ENCODE assay signal across 20 cellular contexts in the genomic region with DNA sequence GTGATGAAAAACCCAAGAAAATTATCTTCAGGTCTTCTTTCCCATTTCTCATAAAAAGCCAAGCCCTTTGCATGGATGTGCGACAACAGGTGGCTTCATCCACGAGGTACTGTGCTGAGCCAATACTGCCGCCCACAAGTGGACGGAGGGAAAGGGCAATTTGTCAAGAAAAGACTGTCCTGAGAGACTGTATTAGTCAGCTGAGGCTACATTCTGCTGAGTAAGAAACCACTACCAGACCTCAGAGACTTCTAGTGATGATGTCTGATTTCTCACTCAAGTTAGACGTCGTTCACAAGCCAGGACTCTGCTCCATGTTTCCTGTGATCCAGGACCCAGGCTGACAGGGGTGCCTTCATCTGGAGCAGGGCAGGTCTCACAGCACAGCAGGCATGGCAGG.
A peak's percentile ranks its signal among the peaks of the same experiment; 100 is the strongest.
DNase-seq lines count a peak whose midpoint lies in the region; TF ChIP-seq lines count a peak whose summit lies in the region.
"Had no signal": no experiment of that assay in that cellular context is flagged by ENCODE, and none has a peak within 500 bp of the region (broad histone marks: within the 10 kb centered on the region; RNA-seq: fewer than 3 reads in every experiment).

No MANE protein-coding gene starts in this region.

- 79% methylated on average over 6 of the region's 6 CpGs for WGBS in SK-N-SH (ENCODE audit: low lambda C conversion rate)

- H3K9me3 ChIP-seq in SK-N-SH: no peaks in the 10 kb centered on the region
- H3K9me3 ChIP-seq: BLaER1, HAP-1, MG63 had no signal

- TF ChIP-seq CTCF in fibroblast of mammary gland (conservative IDR thresholded peaks at IDR 0.05; ENCODE audit: control insufficient read depth, insufficient read depth, low read depth, low read length) (no peak), SK-N-SH (IDR thresholded peaks at IDR 0.05) (no peak)

- no peaks in the 10 kb centered on the region for H4K20me1 ChIP-seq in SK-N-SH (ENCODE audit: insufficient read depth)
- H4K20me1 ChIP-seq: BLaER1 had no signal

- DNase-seq in activated CD8-positive, alpha-beta memory T cell treated with anti-CD3 and anti-CD28 coated beads for 24 hours: peak; percentile 35
- DNase-seq in activated CD8-positive, alpha-beta memory T cell treated with anti-CD3 and anti-CD28 coated beads, Interleukin-2, amount 50 U/mL, for 4 hours: no peak
- peak; percentile 38 for DNase-seq in LHCN-M2 (ENCODE audit: low read depth)
- peak; percentile 40 for DNase-seq in fibroblast of mammary gland (ENCODE audit: low read depth)
- DNase-seq in superior temporal gyrus (ENCODE audit: extremely low spot score): peak; percentile 15
- DNase-seq in HK-2 (ENCODE audit: unreplicated experiment): no peak
- no peak for DNase-seq in SK-N-SH
- DNase-seq in stimulated activated CD4-positive, alpha-beta T cell treated with anti-CD3 and anti-CD28 coated beads, Interleukin-15, amount 100 ng/mL, for 24 hours: no peak
- DNase-seq: 8988T; CD8-positive, alpha-beta memory T cell; GF-D8; MG63; NCI-H1092 treated with DMSO at 0.1 percent for 48 hours; NCI-H187 treated with DMSO at 0.1 percent for 48 hours; NCI-H2171; NCI-H446 treated with DMSO at 0.1 percent for 48 hours; NCI-H774 had no signal

- POLR2A ChIA-PET in SK-N-SH (lab: Yijun Ruan, JAX): no interaction called here

- no peak for TF ChIP-seq RAD21 in SK-N-SH (IDR thresholded peaks at IDR 0.05; ENCODE audit: low read length)

- H2AFZ ChIP-seq in SK-N-SH (ENCODE audit: low read depth): no peak overlapping the region

- H3K9ac ChIP-seq in SK-N-SH: no peak overlapping the region
- H3K9ac ChIP-seq: BLaER1, KMS-11 had no signal

- CTCF ChIA-PET in SK-N-SH (lab: Yijun Ruan, JAX): interaction anchor here (1.2 to 1.7 kb wide), 3 partner anchors 14 to 372 kb away, joined by 3 to 5 read pairs (median 5); no protein-coding TSS in a partner anchor

- no peak overlapping the region for H3K27ac ChIP-seq in SK-N-SH (ENCODE audit: low read depth in 2 of 2, low read length in 1 of 2)
- H3K27ac ChIP-seq: BLaER1, KMS-11 had no signal

- H3K36me3 ChIP-seq in SK-N-SH (replicated peaks in 1 of 2; ENCODE audit: control insufficient read depth in 1 of 2, insufficient read depth in 2 of 2, low read length in 1 of 2): peaks cover 0 to 9% of the 10 kb centered on the region in 2 experiments
- H3K36me3 ChIP-seq: HAP-1, MG63 had no signal

- no peaks in the 10 kb centered on the region for H3K79me2 ChIP-seq in SK-N-SH (ENCODE audit: insufficient read depth)

- no peaks in the 10 kb centered on the region for H3K9me2 ChIP-seq in SK-N-SH

- no peaks in the 10 kb centered on the region for H3F3A ChIP-seq in SK-N-SH (replicated peaks; ENCODE audit: insufficient read depth)

- TF ChIP-seq EP300 in SK-N-SH (IDR thresholded peaks at IDR 0.05; ENCODE audit: borderline replicate concordance in 1 of 2, low read depth in 1 of 2, low read length in 1 of 2): no peak

- no peaks in the 10 kb centered on the region for H3K27me3 ChIP-seq in SK-N-SH (ENCODE audit: insufficient read depth)
- H3K27me3 ChIP-seq: BLaER1, MG63 had no signal

- H3K4me3 ChIP-seq in fibroblast of mammary gland (ENCODE audit: control insufficient read depth, low read depth, low read length) (no peak overlapping the region), SK-N-SH (ENCODE audit: low read depth in 2 of 2, low read length in 1 of 2) (no peak overlapping the region)
- H3K4me3 ChIP-seq: BLaER1, HAP-1, MG63 had no signal

- no peak overlapping the region for H3K4me2 ChIP-seq in SK-N-SH
- H3K4me2 ChIP-seq: BLaER1, KMS-11 had no signal

- H3K4me1 ChIP-seq in SK-N-SH (ENCODE audit: control insufficient read depth in 1 of 2, insufficient read depth in 2 of 2, low read depth in 1 of 2, low read length in 1 of 2): peaks cover 0 to 2% of the 10 kb centered on the region in 2 experiments; a peak in 1 of 4 replicates
- H3K4me1 ChIP-seq: HAP-1 had no signal

TF ChIP-seq in SK-N-SH, 30 proteins besides CTCF, POLR2A, EP300 and RAD21:
- TF ChIP-seq SMC3 (IDR thresholded peaks at IDR 0.05; ENCODE audit: low read depth, low read length) (no peak), CHD2 (IDR thresholded peaks at IDR 0.05; ENCODE audit: low read length, partially characterized antibody) (no peak), SIN3A (IDR thresholded peaks at IDR 0.05; ENCODE audit: borderline replicate concordance, low read depth, low read length) (no peak), JUND (IDR thresholded peaks at IDR 0.05) (no peak), FOXM1 (IDR thresholded peaks at IDR 0.05; ENCODE audit: low read depth) (no peak), RCOR1 (IDR thresholded peaks at IDR 0.05; ENCODE audit: low read length) (no peak), TAF1 (IDR thresholded peaks at IDR 0.05; ENCODE audit: borderline replicate concordance, low read depth, low read length) (no peak), POLR2AphosphoS5 (IDR thresholded peaks at IDR 0.05; ENCODE audit: low read depth, low read length) (no peak), FOXJ3 (CRISPR knock-in tag; IDR thresholded peaks at IDR 0.05) (no peak), EZH2phosphoT487 (IDR thresholded peaks at IDR 0.05; ENCODE audit: borderline replicate concordance, low read depth) (no peak)
- TF ChIP-seq, protein P1, sequence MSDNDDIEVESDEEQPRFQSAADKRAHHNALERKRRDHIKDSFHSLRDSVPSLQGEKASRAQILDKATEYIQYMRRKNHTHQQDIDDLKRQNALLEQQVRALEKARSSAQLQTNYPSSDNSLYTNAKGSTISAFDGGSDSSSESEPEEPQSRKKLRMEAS (IDR thresholded peaks at IDR 0.05; ENCODE audit: low read depth): no peak
- TF ChIP-seq, protein P2, sequence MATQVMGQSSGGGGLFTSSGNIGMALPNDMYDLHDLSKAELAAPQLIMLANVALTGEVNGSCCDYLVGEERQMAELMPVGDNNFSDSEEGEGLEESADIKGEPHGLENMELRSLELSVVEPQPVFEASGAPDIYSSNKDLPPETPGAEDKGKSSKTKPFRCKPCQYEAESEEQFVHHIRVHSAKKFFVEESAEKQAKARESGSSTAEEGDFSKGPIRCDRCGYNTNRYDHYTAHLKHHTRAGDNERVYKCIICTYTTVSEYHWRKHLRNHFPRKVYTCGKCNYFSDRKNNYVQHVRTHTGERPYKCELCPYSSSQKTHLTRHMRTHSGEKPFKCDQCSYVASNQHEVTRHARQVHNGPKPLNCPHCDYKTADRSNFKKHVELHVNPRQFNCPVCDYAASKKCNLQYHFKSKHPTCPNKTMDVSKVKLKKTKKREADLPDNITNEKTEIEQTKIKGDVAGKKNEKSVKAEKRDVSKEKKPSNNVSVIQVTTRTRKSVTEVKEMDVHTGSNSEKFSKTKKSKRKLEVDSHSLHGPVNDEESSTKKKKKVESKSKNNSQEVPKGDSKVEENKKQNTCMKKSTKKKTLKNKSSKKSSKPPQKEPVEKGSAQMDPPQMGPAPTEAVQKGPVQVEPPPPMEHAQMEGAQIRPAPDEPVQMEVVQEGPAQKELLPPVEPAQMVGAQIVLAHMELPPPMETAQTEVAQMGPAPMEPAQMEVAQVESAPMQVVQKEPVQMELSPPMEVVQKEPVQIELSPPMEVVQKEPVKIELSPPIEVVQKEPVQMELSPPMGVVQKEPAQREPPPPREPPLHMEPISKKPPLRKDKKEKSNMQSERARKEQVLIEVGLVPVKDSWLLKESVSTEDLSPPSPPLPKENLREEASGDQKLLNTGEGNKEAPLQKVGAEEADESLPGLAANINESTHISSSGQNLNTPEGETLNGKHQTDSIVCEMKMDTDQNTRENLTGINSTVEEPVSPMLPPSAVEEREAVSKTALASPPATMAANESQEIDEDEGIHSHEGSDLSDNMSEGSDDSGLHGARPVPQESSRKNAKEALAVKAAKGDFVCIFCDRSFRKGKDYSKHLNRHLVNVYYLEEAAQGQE (IDR thresholded peaks at IDR 0.05; ENCODE audit: low read depth, low read length): no peak
- TF ChIP-seq, protein P3, sequence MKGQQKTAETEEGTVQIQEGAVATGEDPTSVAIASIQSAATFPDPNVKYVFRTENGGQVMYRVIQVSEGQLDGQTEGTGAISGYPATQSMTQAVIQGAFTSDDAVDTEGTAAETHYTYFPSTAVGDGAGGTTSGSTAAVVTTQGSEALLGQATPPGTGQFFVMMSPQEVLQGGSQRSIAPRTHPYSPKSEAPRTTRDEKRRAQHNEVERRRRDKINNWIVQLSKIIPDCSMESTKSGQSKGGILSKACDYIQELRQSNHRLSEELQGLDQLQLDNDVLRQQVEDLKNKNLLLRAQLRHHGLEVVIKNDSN (IDR thresholded peaks at IDR 0.05; ENCODE audit: borderline replicate concordance, low read depth): no peak
- TF ChIP-seq, protein P4, sequence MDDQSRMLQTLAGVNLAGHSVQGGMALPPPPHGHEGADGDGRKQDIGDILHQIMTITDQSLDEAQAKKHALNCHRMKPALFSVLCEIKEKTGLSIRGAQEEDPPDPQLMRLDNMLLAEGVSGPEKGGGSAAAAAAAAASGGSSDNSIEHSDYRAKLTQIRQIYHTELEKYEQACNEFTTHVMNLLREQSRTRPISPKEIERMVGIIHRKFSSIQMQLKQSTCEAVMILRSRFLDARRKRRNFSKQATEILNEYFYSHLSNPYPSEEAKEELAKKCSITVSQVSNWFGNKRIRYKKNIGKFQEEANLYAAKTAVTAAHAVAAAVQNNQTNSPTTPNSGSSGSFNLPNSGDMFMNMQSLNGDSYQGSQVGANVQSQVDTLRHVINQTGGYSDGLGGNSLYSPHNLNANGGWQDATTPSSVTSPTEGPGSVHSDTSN (IDR thresholded peaks at IDR 0.05): no peak
TF ChIP-seq in SK-N-SH: peak in this region for 0.

Comparison
In these comparisons a context has a peak if more than half of its experiments do, and no peak if none do; other contexts are left out.
1. DNase-seq: peak in activated CD8-positive, alpha-beta memory T cell treated with anti-CD3 and anti-CD28 coated beads for 24 hours (single experiment), LHCN-M2 (single experiment), fibroblast of mammary gland (single experiment) and superior temporal gyrus (single experiment); none in activated CD8-positive, alpha-beta memory T cell treated with anti-CD3 and anti-CD28 coated beads, Interleukin-2, amount 50 U/mL, for 4 hours (single experiment), HK-2 (single experiment), SK-N-SH (single experiment) and stimulated activated CD4-positive, alpha-beta T cell treated with anti-CD3 and anti-CD28 coated beads, Interleukin-15, amount 100 ng/mL, for 24 hours (single experiment).